20 cellular contexts compared by ENCODE assay signal in genomic region chr5:140571105-140571504, GRCh38. TPM values are rescaled to one million over a fixed set of nuclear protein-coding genes. Genes with fewer than 3 reads are reported as not detected.
A peak's percentile ranks its signal among the peaks of the same experiment; 100 is the strongest.
DNase-seq lines count a peak whose midpoint lies in the region; ATAC-seq and TF ChIP-seq lines count a peak whose summit lies in the region.
"Had no signal": no experiment of that assay in that cellular context is flagged by ENCODE, and none has a peak within 500 bp of the region (broad histone marks: within the 10 kb centered on the region; RNA-seq: fewer than 3 reads in every experiment).

No MANE protein-coding gene starts in this region.

- H3K27ac ChIP-seq in esophagus muscularis mucosa (replicated peaks in 1 of 4) (peak overlapping the region; percentile 30 to 71 (median 62)), muscle layer of colon (ENCODE audit: low read depth, low read length) (peak overlapping the region; percentile 24)
- H3K27ac ChIP-seq: foreskin keratinocyte had no signal

- no peak overlapping the region for H3K9ac ChIP-seq in muscle layer of colon (ENCODE audit: low read length)

- H3K27me3 Mint-ChIP-seq in T-helper 17 cell: no peaks in the 10 kb centered on the region
- no peaks in the 10 kb centered on the region for H3K27me3 Mint-ChIP-seq in stimulated activated memory B cell treated with anti-CD40 and anti-IgM and Interleukin-4, amounts not matched to agents 10 μg/mL and 1 μg/mL and 100 μg/mL, for 72 hours
- H3K27me3 Mint-ChIP-seq: naive B cell had no signal

- peaks cover 13% of the 10 kb centered on the region for H3K36me3 Mint-ChIP-seq in T-helper 17 cell (ENCODE audit: low read depth)
- peaks cover 41% of the 10 kb centered on the region for H3K36me3 Mint-ChIP-seq in stimulated activated memory B cell treated with anti-CD40 and anti-IgM and Interleukin-4, amounts not matched to agents 10 μg/mL and 1 μg/mL and 100 μg/mL, for 72 hours

- no peak for TF ChIP-seq EP300 in esophagus muscularis mucosa (IDR thresholded peaks at IDR 0.05)

- no peak overlapping the region for H3K4me3 ChIP-seq in esophagus muscularis mucosa
- H3K4me3 ChIP-seq in muscle layer of colon (ENCODE audit: low read depth in 1 of 2, low read length in 2 of 2): no peak overlapping the region
- H3K4me3 ChIP-seq: lung had no signal

- TF ChIP-seq CTCF in esophagus muscularis mucosa (IDR thresholded peaks at IDR 0.05): no peak

- DNase-seq in T-helper 17 cell (no peak), esophagus muscularis mucosa (ENCODE audit: extremely low spot score) (no peak), GM03348 (ENCODE audit: low spot score) (no peak), NCI-H446 treated with DMSO at 0.1 percent for 48 hours (lab: John Stamatoyannopoulos, UW) (no peak)
- DNase-seq: activated effector memory CD4-positive, alpha-beta T cell treated with Interleukin-2 at 50 U/mL for 16 hours; AML-193; anterior cingulate cortex; foreskin keratinocyte; IMR-90; naive B cell; NCI-H187; NCI-H510A; stimulated activated CD4-positive, alpha-beta T cell treated with anti-CD3 and anti-CD28 coated beads, Interleukin-2, amount 100 ng/mL, for 24 hours; T-helper 1 cell had no signal

- ATAC-seq in T-helper 17 cell (no peak), GM18520 (IDR thresholded peaks at IDR 0.05; ENCODE audit: unreplicated experiment) (no peak), GM19035 (IDR thresholded peaks at IDR 0.05; ENCODE audit: unreplicated experiment) (no peak)
- ATAC-seq in stimulated activated memory B cell treated with anti-CD40 and anti-IgM and Interleukin-4, amounts not matched to agents 10 μg/mL and 1 μg/mL and 100 μg/mL, for 72 hours: no peak
- ATAC-seq: foreskin keratinocyte, WTC11 had no signal

- H3K27me3 ChIP-seq in esophagus muscularis mucosa: no peaks in the 10 kb centered on the region
- H3K27me3 ChIP-seq in muscle layer of colon (ENCODE audit: control insufficient read depth in 1 of 2, insufficient read depth in 2 of 2, low read length in 2 of 2): no peaks in the 10 kb centered on the region
- H3K27me3 ChIP-seq: foreskin keratinocyte had no signal

- H3K9me3 ChIP-seq in T-helper 17 cell (ENCODE audit: control insufficient read depth, low read length, poor library complexity, severe bottlenecking) (no peaks in the 10 kb centered on the region), esophagus muscularis mucosa (no peaks in the 10 kb centered on the region), muscle layer of colon (ENCODE audit: low read length) (no peaks in the 10 kb centered on the region)

- WGBS in esophagus muscularis mucosa: 68% methylated on average over 5 of the region's 5 CpGs

- TF ChIP-seq POLR2A in esophagus muscularis mucosa (IDR thresholded peaks at IDR 0.05; ENCODE audit: low read depth): no peak

- H3K9me3 Mint-ChIP-seq in stimulated activated memory B cell treated with anti-CD40 and anti-IgM and Interleukin-4, amounts not matched to agents 10 μg/mL and 1 μg/mL and 100 μg/mL, for 72 hours: no peaks in the 10 kb centered on the region
- H3K9me3 Mint-ChIP-seq: naive B cell, WTC11 had no signal

- no peak overlapping the region for H3K4me3 Mint-ChIP-seq in T-helper 17 cell
- no peak overlapping the region for H3K4me3 Mint-ChIP-seq in stimulated activated memory B cell treated with anti-CD40 and anti-IgM and Interleukin-4, amounts not matched to agents 10 μg/mL and 1 μg/mL and 100 μg/mL, for 72 hours
- H3K4me3 Mint-ChIP-seq: WTC11 had no signal

- H3K27ac Mint-ChIP-seq in T-helper 17 cell: peak overlapping the region; percentile 62
- peak overlapping the region; percentile 70 for H3K27ac Mint-ChIP-seq in stimulated activated memory B cell treated with anti-CD40 and anti-IgM and Interleukin-4, amounts not matched to agents 10 μg/mL and 1 μg/mL and 100 μg/mL, for 72 hours
- H3K27ac Mint-ChIP-seq: WTC11 had no signal

- H3K4me1 ChIP-seq in esophagus muscularis mucosa (peaks cover 46 to 57% (median 50%) of the 10 kb centered on the region in 4 donors), muscle layer of colon (ENCODE audit: insufficient read depth, low read length) (peaks cover 17% of the 10 kb centered on the region)
- H3K4me1 ChIP-seq: foreskin keratinocyte had no signal

- H3K36me3 ChIP-seq in esophagus muscularis mucosa (peaks cover 0 to 44% (median 35%) of the 10 kb centered on the region in 4 donors), muscle layer of colon (ENCODE audit: insufficient read depth, low read length) (peaks cover 34% of the 10 kb centered on the region)

- H3K4me1 Mint-ChIP-seq in T-helper 17 cell: peaks cover 26% of the 10 kb centered on the region
- peaks cover 38% of the 10 kb centered on the region for H3K4me1 Mint-ChIP-seq in stimulated activated memory B cell treated with anti-CD40 and anti-IgM and Interleukin-4, amounts not matched to agents 10 μg/mL and 1 μg/mL and 100 μg/mL, for 72 hours
- H3K4me1 Mint-ChIP-seq: WTC11 had no signal

- intact Hi-C loops in esophagus muscularis mucosa (cut with DNase I): no loop called here

RNA-seq across cellular contexts. Expression of gene SLC35A4, which starts 6.5 kb away (rescaled TPM):
- total RNA-seq in T-helper 17 cell (10 to 100 TPM; 43.2 to 45.0 TPM), esophagus muscularis mucosa (10 to 100 TPM; 27.8 to 45.1 (median 36.6) TPM)

RNA-seq across cellular contexts. Expression of gene APBB3, which starts 6.7 kb away (rescaled TPM):
- total RNA-seq in T-helper 17 cell (10 to 100 TPM; 47.5 to 59.0 TPM), esophagus muscularis mucosa (10 to 100 TPM in 3 of 4 donors, 1 to 10 TPM in 1; 6.8 to 12.5 (median 11.8) TPM)

RNA-seq across cellular contexts. Expression of gene SRA1, which starts 13.8 kb away (rescaled TPM):
- total RNA-seq in T-helper 17 cell (10 to 100 TPM; 29.9 to 33.2 TPM), esophagus muscularis mucosa (10 to 100 TPM; 17.4 to 29.2 (median 24.7) TPM)

RNA-seq across cellular contexts. Expression of gene EIF4EBP3, which starts 23.6 kb away (rescaled TPM):
- 10 to 100 TPM in 1 of 2 donors, 1 to 10 TPM in 1; 9.1 to 14.0 TPM for total RNA-seq in T-helper 17 cell
- 10 to 100 TPM in 1 of 4 donors, 1 to 10 TPM in 3; 7.8 to 25.3 (median 9.2) TPM for total RNA-seq in esophagus muscularis mucosa
